18 cellular contexts compared by ENCODE assay signal in genomic region chr20:36499723-36500501, GRCh38. TPM values are rescaled to one million over a fixed set of nuclear protein-coding genes. Genes with fewer than 3 reads are reported as not detected.
DNase-seq lines count a peak whose midpoint lies in the region; ATAC-seq and TF ChIP-seq lines count a peak whose summit lies in the region.
"Had no signal": no experiment of that assay in that cellular context is flagged by ENCODE, and none has a peak within 500 bp of the region (broad histone marks: within the 10 kb centered on the region; RNA-seq: fewer than 3 reads in every experiment).

No MANE protein-coding gene starts in this region.

- no peak overlapping the region for H3K4me3 ChIP-seq in choroid plexus epithelial cell (ENCODE audit: low read depth, low read length)
- H3K4me3 ChIP-seq: uterus had no signal

- no peaks in the 10 kb centered on the region for H3K9me3 Mint-ChIP-seq in osteocyte (ENCODE audit: unreplicated experiment)
- H3K9me3 Mint-ChIP-seq: activated naive CD4-positive, alpha-beta T cell treated with anti-CD3 and anti-CD28 coated beads, Interleukin-2, amount 50 U/mL, for 24 hours; effector memory CD8-positive, alpha-beta T cell; stimulated activated naive CD8-positive, alpha-beta T cell treated with anti-CD3 and anti-CD28 coated beads, Interleukin-15, Interleukin-2, amounts not matched to agents 100 ng/mL and 50 ng/mL, for 24 hours had no signal

- no peak for ATAC-seq in HG03159 (IDR thresholded peaks at IDR 0.05; ENCODE audit: unreplicated experiment)
- no peak for ATAC-seq in HG02885 (IDR thresholded peaks at IDR 0.05; ENCODE audit: poor library complexity, unreplicated experiment)
- ATAC-seq: effector memory CD8-positive, alpha-beta T cell had no signal

- DNase-seq in AG08395 (ENCODE audit: low spot score) (peak; percentile 24), LHCN-M2 (ENCODE audit: low read depth) (peak; percentile 31), choroid plexus epithelial cell (ENCODE audit: low read depth) (peak; percentile 65), osteocyte (ENCODE audit: extremely low spot score, unreplicated experiment) (no peak), DMS 273 (lab: John Stamatoyannopoulos, UW; ENCODE audit: unreplicated experiment) (no peak), hypothalamus (lab: John Stamatoyannopoulos, UW) (no peak)
- DNase-seq: activated CD4-positive, alpha-beta T cell treated with anti-CD3 and anti-CD28 coated beads for 48 hours; activated T-cell treated with anti-CD3 and anti-CD28 coated beads for 4 hours; effector memory CD8-positive, alpha-beta T cell; NCI-H1930; NCI-H510A treated with DMSO at 0.1 percent for 48 hours; T1000; uterus had no signal

- TF ChIP-seq CTCF in choroid plexus epithelial cell (conservative IDR thresholded peaks at IDR 0.05; ENCODE audit: low read depth, low read length) (no peak), osteocyte (IDR thresholded peaks at IDR 0.05) (no peak)

- H3K27me3 Mint-ChIP-seq in osteocyte (ENCODE audit: unreplicated experiment): no peaks in the 10 kb centered on the region
- H3K27me3 Mint-ChIP-seq: activated naive CD4-positive, alpha-beta T cell treated with anti-CD3 and anti-CD28 coated beads, Interleukin-2, amount 50 U/mL, for 24 hours; effector memory CD8-positive, alpha-beta T cell; stimulated activated naive CD8-positive, alpha-beta T cell treated with anti-CD3 and anti-CD28 coated beads, Interleukin-15, Interleukin-2, amounts not matched to agents 100 ng/mL and 50 ng/mL, for 24 hours had no signal

- peaks cover 34% of the 10 kb centered on the region for H3K4me1 Mint-ChIP-seq in osteocyte (ENCODE audit: unreplicated experiment)

- H3K27ac Mint-ChIP-seq in osteocyte (ENCODE audit: unreplicated experiment): peak overlapping the region; percentile 90

- H3K4me3 Mint-ChIP-seq in osteocyte (ENCODE audit: unreplicated experiment): peak overlapping the region; percentile 45
- H3K4me3 Mint-ChIP-seq: activated naive CD4-positive, alpha-beta T cell treated with anti-CD3 and anti-CD28 coated beads, Interleukin-2, amount 50 U/mL, for 24 hours; effector memory CD8-positive, alpha-beta T cell; stimulated activated naive CD8-positive, alpha-beta T cell treated with anti-CD3 and anti-CD28 coated beads, Interleukin-15, Interleukin-2, amounts not matched to agents 100 ng/mL and 50 ng/mL, for 24 hours had no signal

- peaks cover 34% of the 10 kb centered on the region for H3K36me3 Mint-ChIP-seq in osteocyte (ENCODE audit: unreplicated experiment)

RNA-seq across cellular contexts. Expression of gene MYL9, which starts 41.4 kb away (rescaled TPM):
- total RNA-seq in LHCN-M2 (2014; rRNA removed): 80.9 and 83.7 TPM in 2 replicates
- 1,611 TPM for polyA plus RNA-seq in LHCN-M2 (2012)
- 197 and 200 TPM in 2 replicates for total RNA-seq in osteocyte
- total RNA-seq: H4 had no signal

Comparison
In these comparisons a context has a peak if more than half of its experiments do, and no peak if none do; other contexts are left out.
1. DNase-seq: peak in AG08395 (single experiment), LHCN-M2 (single experiment) and choroid plexus epithelial cell (single experiment); none in osteocyte (single experiment), DMS 273 (single experiment) and hypothalamus (0 of 51).